In genomic region chr20:10078403-10078802, GRCh38 we compare ENCODE assay signal across 19 cellular contexts. TPM values are rescaled to one million over a fixed set of nuclear protein-coding genes. Genes with fewer than 3 reads are reported as not detected.
DNase-seq lines count a peak whose midpoint lies in the region; ATAC-seq, FAIRE-seq and TF ChIP-seq lines count a peak whose summit lies in the region.
"Had no signal": no experiment of that assay in that cellular context is flagged by ENCODE, and none has a peak within 500 bp of the region (broad histone marks: within the 10 kb centered on the region; RNA-seq: fewer than 3 reads in every experiment).

No MANE protein-coding gene starts in this region.

- ATAC-seq in right cardiac atrium (no peak), body of pancreas (peak; percentile 61), pancreas (peak; percentile 66 to 83 (median 76)), PC-3 (no peak), HG03439 (IDR thresholded peaks at IDR 0.05; ENCODE audit: unreplicated experiment) (no peak)
- ATAC-seq: HepG2 had no signal

- H4K20me1 ChIP-seq in PC-3 (ENCODE audit: low read length), result no peaks in the 10 kb centered on the region

- no peaks in the 10 kb centered on the region for H3K36me3 ChIP-seq in left ventricle myocardium inferior
- H3K36me3 ChIP-seq in body of pancreas (replicated peaks in 1 of 2; ENCODE audit: insufficient read depth in 1 of 2, low read depth in 2 of 2), result no peaks in the 10 kb centered on the region
- no peaks in the 10 kb centered on the region for H3K36me3 ChIP-seq in pancreas
- H3K36me3 ChIP-seq in PC-3 (ENCODE audit: low read depth, low read length), result no peaks in the 10 kb centered on the region

- DNase-seq in left ventricle myocardium inferior (no peak), right cardiac atrium (no peak), body of pancreas (peak; percentile 48 to 77 (median 67)), pancreas (peak in 3 of 6 donors; percentile 44 to 61 (median 60)), PC-3 (no peak), NCI-H82 (lab: John Stamatoyannopoulos, UW) (no peak)
- no peak for DNase-seq in activated CD4-positive, alpha-beta T cell treated with anti-CD3 and anti-CD28 coated beads, Interleukin-2, amount 10 ng/mL, durations not matched to agents 24 days and 14 days
- DNase-seq: DND-41, GDM1, GOT3, KG1, NCI-H1092, NCI-H1694 treated with DMSO at 0.1 percent for 48 hours, NCI-H2107, NCI-H345 had no signal

- H3K9ac ChIP-seq in PC-3 (ENCODE audit: low read length), result no peak overlapping the region

- CTCF ChIA-PET in PC-3 (lab: Charles Lee), result no interaction called here

- BruUV-seq in PC-3 (replicated peaks; lab: Mats Ljungman, UMichigan), result no TSS peak

- no peaks in the 10 kb centered on the region for H3K36me3 Mint-ChIP-seq in activated CD4-positive, alpha-beta T cell treated with anti-CD3 and anti-CD28 coated beads, Interleukin-2, amount 10 ng/mL, durations not matched to agents 24 days and 14 days (ENCODE audit: low read depth)

- POLR2A ChIA-PET in PC-3 (lab: Charles Lee; ENCODE audit: unreplicated experiment), result no interaction called here

- H2AFZ ChIP-seq in PC-3 (ENCODE audit: low read length), result no peak overlapping the region

- H3K27ac Mint-ChIP-seq in activated CD4-positive, alpha-beta T cell treated with anti-CD3 and anti-CD28 coated beads, Interleukin-2, amount 10 ng/mL, durations not matched to agents 24 days and 14 days, result no peak overlapping the region

- peaks cover 25% of the 10 kb centered on the region for H3K4me1 ChIP-seq in left ventricle myocardium inferior
- no peaks in the 10 kb centered on the region for H3K4me1 ChIP-seq in right cardiac atrium (ENCODE audit: control insufficient read depth, insufficient read depth, low read length)
- peaks cover 56% of the 10 kb centered on the region for H3K4me1 ChIP-seq in body of pancreas
- peaks cover 20 to 46% (median 26%) of the 10 kb centered on the region in 3 donors for H3K4me1 ChIP-seq in pancreas
- H3K4me1 ChIP-seq in PC-3 (ENCODE audit: insufficient read depth, low read length), result peaks cover 44% of the 10 kb centered on the region

- peaks cover 5% of the 10 kb centered on the region for H3F3A ChIP-seq in PC-3 (ENCODE audit: low read length, unreplicated experiment)

- FAIRE-seq in pancreas (lab: Jason Lieb, UNC), result no peak
- FAIRE-seq: A204.1, GM12891, HepG2 had no signal

- peaks cover 13% of the 10 kb centered on the region for H3K27me3 ChIP-seq in left ventricle myocardium inferior (ENCODE audit: low read depth)
- no peaks in the 10 kb centered on the region for H3K27me3 ChIP-seq in right cardiac atrium (ENCODE audit: control insufficient read depth, insufficient read depth)
- H3K27me3 ChIP-seq in body of pancreas, result no peaks in the 10 kb centered on the region
- no peaks in the 10 kb centered on the region for H3K27me3 ChIP-seq in pancreas
- no peaks in the 10 kb centered on the region for H3K27me3 ChIP-seq in PC-3 (ENCODE audit: low read length)

- H3K79me2 ChIP-seq in PC-3 (ENCODE audit: low read length), result no peaks in the 10 kb centered on the region

- TF ChIP-seq CTCF in left ventricle myocardium inferior (IDR thresholded peaks at IDR 0.05; ENCODE audit: borderline replicate concordance) (no peak), body of pancreas (IDR thresholded peaks at IDR 0.05) (no peak), pancreas (IDR thresholded peaks at IDR 0.05) (no peak), PC-3 (conservative IDR thresholded peaks at IDR 0.05; ENCODE audit: low read depth, low read length) (no peak)

- no peaks in the 10 kb centered on the region for H3K4me1 Mint-ChIP-seq in activated CD4-positive, alpha-beta T cell treated with anti-CD3 and anti-CD28 coated beads, Interleukin-2, amount 10 ng/mL, durations not matched to agents 24 days and 14 days

- intact Hi-C loops in left ventricle myocardium inferior (cut with micrococcal nuclease) (no loop called here), right cardiac atrium (cut with DNase I) (no loop called here), body of pancreas (cut with DNase I) (no loop called here), pancreas (cut with DNase I) (no loop called here), PC-3 (cut with micrococcal nuclease) (loop anchor here (10.0 kb wide), 1 partner anchor 446 kb away; no protein-coding TSS in a partner anchor)
- intact Hi-C loops in activated CD4-positive, alpha-beta T cell treated with anti-CD3 and anti-CD28 coated beads, Interleukin-2, amount 10 ng/mL, durations not matched to agents 24 days and 14 days (cut with micrococcal nuclease), result no loop called here

- H3K9me3 Mint-ChIP-seq in activated CD4-positive, alpha-beta T cell treated with anti-CD3 and anti-CD28 coated beads, Interleukin-2, amount 10 ng/mL, durations not matched to agents 24 days and 14 days, result no peaks in the 10 kb centered on the region

- no peak overlapping the region for H3K4me3 ChIP-seq in left ventricle myocardium inferior
- no peak overlapping the region for H3K4me3 ChIP-seq in right cardiac atrium (ENCODE audit: low read length)
- H3K4me3 ChIP-seq in body of pancreas, result no peak overlapping the region
- no peak overlapping the region for H3K4me3 ChIP-seq in pancreas
- no peak overlapping the region for H3K4me3 ChIP-seq in PC-3 (ENCODE audit: low read length)

- no peaks in the 10 kb centered on the region for H3K9me2 ChIP-seq in PC-3 (replicated peaks; ENCODE audit: low read length)

- peak overlapping the region; percentile 66 for H3K27ac ChIP-seq in left ventricle myocardium inferior (replicated peaks)
- H3K27ac ChIP-seq in right cardiac atrium (ENCODE audit: low read length), result no peak overlapping the region
- peak overlapping the region; percentile 48 to 76 (median 74) for H3K27ac ChIP-seq in body of pancreas
- peak overlapping the region; percentile 6 to 68 (median 58) for H3K27ac ChIP-seq in pancreas
- H3K27ac ChIP-seq in PC-3 (ENCODE audit: low read length), result no peak overlapping the region

- peaks cover 1% of the 10 kb centered on the region for H3K27me3 Mint-ChIP-seq in activated CD4-positive, alpha-beta T cell treated with anti-CD3 and anti-CD28 coated beads, Interleukin-2, amount 10 ng/mL, durations not matched to agents 24 days and 14 days

- H3K4me3 Mint-ChIP-seq in activated CD4-positive, alpha-beta T cell treated with anti-CD3 and anti-CD28 coated beads, Interleukin-2, amount 10 ng/mL, durations not matched to agents 24 days and 14 days, result no peak overlapping the region

- TF ChIP-seq POLR2A in body of pancreas (IDR thresholded peaks at IDR 0.05), result peak in 1 of 3 donors; percentile 18

- H3K4me2 ChIP-seq in PC-3 (ENCODE audit: low read length), result no peak overlapping the region

- WGBS in right cardiac atrium, result 83% methylated on average over 3 of the region's 3 CpGs
- WGBS in body of pancreas, 2 donors, result 42 to 54% methylated on average over 3 of the region's 3 CpGs
- WGBS in pancreas, 2 donors, result 43 to 59% methylated on average over 3 of the region's 3 CpGs

- H3K9me3 ChIP-seq in left ventricle myocardium inferior (replicated peaks), result no peaks in the 10 kb centered on the region
- H3K9me3 ChIP-seq in right cardiac atrium (ENCODE audit: control insufficient read depth, low read length), result no peaks in the 10 kb centered on the region
- H3K9me3 ChIP-seq in body of pancreas, result no peaks in the 10 kb centered on the region
- no peaks in the 10 kb centered on the region for H3K9me3 ChIP-seq in pancreas
- H3K9me3 ChIP-seq in PC-3 (ENCODE audit: low read length), result no peaks in the 10 kb centered on the region

RNA-seq across cellular contexts. Expression of gene ANKEF1, which starts 43.6 kb away (rescaled TPM):
- total RNA-seq in left ventricle myocardium inferior, result 1.3 TPM
- 1 to 10 TPM; 2.1 to 2.9 (median 2.6) TPM for total RNA-seq in right cardiac atrium
- polyA plus RNA-seq in right cardiac atrium, result 0.75 TPM
- total RNA-seq in body of pancreas, result 1 to 10 TPM; 5.9 to 6.2 TPM
- 10 to 100 TPM in 1 of 6 donors, 1 to 10 TPM in 5; 4.2 to 10.0 (median 7.1) TPM for total RNA-seq in pancreas
- polyA plus RNA-seq in pancreas, result 1 to 10 TPM; 1.7 to 3.1 TPM
- 11.6 and 13.1 TPM in 2 replicates for total RNA-seq in PC-3 (2014; rRNA removed)
- total RNA-seq in activated CD4-positive, alpha-beta T cell treated with anti-CD3 and anti-CD28 coated beads, Interleukin-2, amount 10 ng/mL, durations not matched to agents 24 days and 14 days, result 0.24 and 0.58 TPM in 2 replicates

Comparison
In these comparisons a context has a peak if more than half of its experiments do, and no peak if none do; other contexts are left out.
1. H3K27ac ChIP-seq: peak in left ventricle myocardium inferior (single experiment), body of pancreas (4 of 4) and pancreas (4 of 4); none in right cardiac atrium (single experiment) and PC-3 (single experiment).
2. DNase-seq: peak in body of pancreas (4 of 4); none in left ventricle myocardium inferior (single experiment), right cardiac atrium (0 of 3), PC-3 (single experiment), activated CD4-positive, alpha-beta T cell treated with anti-CD3 and anti-CD28 coated beads, Interleukin-2, amount 10 ng/mL, durations not matched to agents 24 days and 14 days (single experiment) and NCI-H82 (single experiment).
3. ATAC-seq: peak in body of pancreas (single experiment) and pancreas (4 of 4); none in right cardiac atrium (0 of 2), PC-3 (single experiment) and HG03439 (single experiment).